In genomic region chr1:17043676-17044075, GRCh38 we compare ENCODE assay signal across 1 cellular context.
TF ChIP-seq lines count a peak whose summit lies in the region.

No MANE protein-coding gene starts in this region.

TF ChIP-seq in endothelial cell of umbilical vein, 7 proteins besides CTCF, POLR2A, EP300 and RAD21:
- TF ChIP-seq MAX (IDR thresholded peaks at IDR 0.05; ENCODE audit: insufficient read depth, insufficient read length) = no peak
- TF ChIP-seq POLR2AphosphoS5 (IDR thresholded peaks at IDR 0.05; ENCODE audit: insufficient read depth, low read depth, low read length) = no peak
- TF ChIP-seq FOS (IDR thresholded peaks at IDR 0.05; ENCODE audit: borderline replicate concordance, insufficient read depth, low read length) = no peak
- no peak for TF ChIP-seq JUN (IDR thresholded peaks at IDR 0.05; ENCODE audit: borderline replicate concordance, insufficient read depth, insufficient read length, low read depth)
- TF ChIP-seq MYC (IDR thresholded peaks at IDR 0.05; ENCODE audit: low read depth, low read length) = no peak
- no peak for TF ChIP-seq GATA2 (IDR thresholded peaks at IDR 0.05; ENCODE audit: insufficient read depth, insufficient read length, low read depth, low read length)
- no peak for TF ChIP-seq EZH2 (IDR thresholded peaks at IDR 0.05; ENCODE audit: borderline replicate concordance, low read depth, low read length, severe bottlenecking)
